26 cellular contexts compared by ENCODE assay signal in the genomic region with DNA sequence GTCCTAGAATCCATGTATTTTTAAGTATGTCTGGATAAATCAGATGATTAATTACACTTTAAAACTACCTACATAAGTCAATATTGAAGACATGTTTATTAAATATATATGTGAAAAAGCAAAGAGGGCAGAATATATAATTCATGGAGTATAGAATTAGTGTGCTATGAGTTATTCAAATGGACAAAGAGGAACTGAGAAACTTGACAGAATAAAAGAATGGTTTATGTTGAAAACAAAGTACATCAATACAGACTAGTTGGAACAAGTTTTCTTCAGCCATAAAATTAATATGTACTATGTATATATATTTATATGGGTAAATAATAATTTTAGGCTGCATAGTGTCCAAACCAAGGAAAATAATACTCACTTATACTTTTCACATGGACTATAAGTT.
DNase-seq lines count a peak whose midpoint lies in the region; ATAC-seq lines count a peak whose summit lies in the region.
"Had no signal": no experiment of that assay in that cellular context is flagged by ENCODE, and none has a peak within 500 bp of the region (broad histone marks: within the 10 kb centered on the region; RNA-seq: fewer than 3 reads in every experiment).

No MANE protein-coding gene starts in this region.

- no peaks in the 10 kb centered on the region for H3K4me1 Mint-ChIP-seq in stimulated activated naive B cell treated with anti-CD40 and anti-IgM and Interleukin-4, amounts not matched to agents 10 μg/mL and 1 μg/mL and 100 μg/mL, for 72 hours
- H3K4me1 Mint-ChIP-seq: CD4-positive, alpha-beta memory T cell; H9 had no signal

- H3K4me3 Mint-ChIP-seq in stimulated activated naive B cell treated with anti-CD40 and anti-IgM and Interleukin-4, amounts not matched to agents 10 μg/mL and 1 μg/mL and 100 μg/mL, for 72 hours, result no peak overlapping the region
- H3K4me3 Mint-ChIP-seq: CD4-positive, alpha-beta memory T cell; GM23338; H9 had no signal

- H3K9me3 Mint-ChIP-seq in stimulated activated naive B cell treated with anti-CD40 and anti-IgM and Interleukin-4, amounts not matched to agents 10 μg/mL and 1 μg/mL and 100 μg/mL, for 72 hours, result peaks cover 0 to 3% of the 10 kb centered on the region in 2 donors
- H3K9me3 Mint-ChIP-seq: GM23338, H9 had no signal

- no peak for DNase-seq in SKM-1 treated with dmso at 0.1 percent for 144 hours (lab: John Stamatoyannopoulos, UW; ENCODE audit: unreplicated experiment)
- DNase-seq in GM19238 (ENCODE audit: insufficient read length, low spot score), result no peak
- no peak for DNase-seq in stimulated activated naive B cell treated with anti-CD40 and anti-IgM and Interleukin-4, amounts not matched to agents 10 μg/mL and 1 μg/mL and 100 μg/mL, for 72 hours
- DNase-seq: C1 segment of cervical spinal cord; CD4-positive, alpha-beta memory T cell; COR-L47; DMS53; GDM1; H9; KBM-7; MV-4-11; NCI-H1105; NCI-H1436 treated with DMSO at 0.1 percent for 48 hours; NCI-H187 treated with DMSO at 0.1 percent for 48 hours; NCI-H2107; NCI-H446; NCI-H524 treated with DMSO at 0.1 percent for 48 hours; NCI-H774; NK-92 treated with Interleukin-12 subunit alpha and Interleukin-12 subunit beta, amount 100 ng/mL, for 24 hours; T-helper 1 cell had no signal

- H3K27ac Mint-ChIP-seq in stimulated activated naive B cell treated with anti-CD40 and anti-IgM and Interleukin-4, amounts not matched to agents 10 μg/mL and 1 μg/mL and 100 μg/mL, for 72 hours, result no peak overlapping the region
- H3K27ac Mint-ChIP-seq: CD4-positive, alpha-beta memory T cell; GM23338; H9 had no signal

- ATAC-seq in GM18858 (IDR thresholded peaks at IDR 0.05; ENCODE audit: unreplicated experiment), result peak; percentile 43
- ATAC-seq in GM19395 (IDR thresholded peaks at IDR 0.05; ENCODE audit: unreplicated experiment), result peak; percentile 55
- ATAC-seq in HG02798 (IDR thresholded peaks at IDR 0.05; ENCODE audit: poor library complexity, unreplicated experiment), result peak; percentile 41
- no peak for ATAC-seq in HG02884 (IDR thresholded peaks at IDR 0.05; ENCODE audit: unreplicated experiment)
- ATAC-seq in stimulated activated naive B cell treated with anti-CD40 and anti-IgM and Interleukin-4, amounts not matched to agents 10 μg/mL and 1 μg/mL and 100 μg/mL, for 72 hours (replicated peaks), result no peak
- ATAC-seq: GM23338, PC-3 had no signal

- H3K27me3 Mint-ChIP-seq in stimulated activated naive B cell treated with anti-CD40 and anti-IgM and Interleukin-4, amounts not matched to agents 10 μg/mL and 1 μg/mL and 100 μg/mL, for 72 hours, result no peaks in the 10 kb centered on the region

- no peaks in the 10 kb centered on the region for H3K36me3 Mint-ChIP-seq in stimulated activated naive B cell treated with anti-CD40 and anti-IgM and Interleukin-4, amounts not matched to agents 10 μg/mL and 1 μg/mL and 100 μg/mL, for 72 hours
- H3K36me3 Mint-ChIP-seq: CD4-positive, alpha-beta memory T cell had no signal

Comparison
In these comparisons a context has a peak if more than half of its experiments do, and no peak if none do; other contexts are left out.
1. ATAC-seq: peak in GM18858 (single experiment), GM19395 (single experiment) and HG02798 (single experiment); none in HG02884 (single experiment) and stimulated activated naive B cell treated with anti-CD40 and anti-IgM and Interleukin-4, amounts not matched to agents 10 μg/mL and 1 μg/mL and 100 μg/mL, for 72 hours (0 of 2).